2 cellular contexts compared by ENCODE assay signal in genomic region chr13:20717581-20718542, GRCh38.
TF ChIP-seq lines count a peak whose summit lies in the region.

No MANE protein-coding gene starts in this region.

TF ChIP-seq in HepG2, 621 proteins besides CTCF, POLR2A, EP300 and RAD21:
- no peak for TF ChIP-seq STAT5B (CRISPR knock-in tag; IDR thresholded peaks at IDR 0.05)
- TF ChIP-seq MZF1 (CRISPR knock-in tag; IDR thresholded peaks at IDR 0.05; ENCODE audit: borderline replicate concordance) = no peak
- peak; percentile 36; the same call in 1 of the 2 replicates for TF ChIP-seq ZNF281 (CRISPR knock-in tag; IDR thresholded peaks at IDR 0.05; ENCODE audit: borderline replicate concordance)
- no peak for TF ChIP-seq NR2F1 (CRISPR knock-in tag; IDR thresholded peaks at IDR 0.05)
- peak; percentile 42; the same call in 1 of the 2 replicates for TF ChIP-seq TBX2 (CRISPR knock-in tag; IDR thresholded peaks at IDR 0.05; ENCODE audit: borderline replicate concordance)
- no peak for TF ChIP-seq CBX1 (IDR thresholded peaks at IDR 0.05; ENCODE audit: low read depth)
- TF ChIP-seq MED13 (CRISPR knock-in tag; IDR thresholded peaks at IDR 0.05) = no peak
- no peak for TF ChIP-seq MTA3 (CRISPR knock-in tag; IDR thresholded peaks at IDR 0.05)
- 0 out of 2 replicates have a peak, but pooled peaks have one; percentile 2 for TF ChIP-seq HNRNPL (IDR thresholded peaks at IDR 0.05; ENCODE audit: low read depth, low read length)
- peak; percentile 43; the same call in 1 of the 2 replicates for TF ChIP-seq ZFX (CRISPR knock-in tag; IDR thresholded peaks at IDR 0.05; ENCODE audit: low read depth)
- no peak for TF ChIP-seq PRMT3 (CRISPR knock-in tag; IDR thresholded peaks at IDR 0.05; ENCODE audit: borderline replicate concordance, low read depth)
- no peak for TF ChIP-seq NFIB (CRISPR knock-in tag; IDR thresholded peaks at IDR 0.05; ENCODE audit: borderline replicate concordance)
- 0 out of 2 replicates have a peak, but pooled peaks have one; percentile 28 for TF ChIP-seq HIVEP1 (CRISPR knock-in tag; IDR thresholded peaks at IDR 0.05)
- TF ChIP-seq ZFP91 (CRISPR knock-in tag; IDR thresholded peaks at IDR 0.05; ENCODE audit: borderline replicate concordance) = peak; percentile 25; the same call in 1 of the 2 replicates
- TF ChIP-seq SKI (IDR thresholded peaks at IDR 0.05; ENCODE audit: partially characterized antibody) = no peak
- TF ChIP-seq ONECUT2 (CRISPR knock-in tag; IDR thresholded peaks at IDR 0.05) = no peak
- TF ChIP-seq ZNF292 (CRISPR knock-in tag; IDR thresholded peaks at IDR 0.05; ENCODE audit: borderline replicate concordance, low read depth) = no peak
- peak; percentile 48; the same call in 1 of the 2 replicates for TF ChIP-seq ZNF687 (CRISPR knock-in tag; IDR thresholded peaks at IDR 0.05)
- peak; percentile 45 for TF ChIP-seq HNF4A (CRISPR knock-in tag; IDR thresholded peaks at IDR 0.05)
- peak; percentile 26; the same call in 1 of the 2 replicates for TF ChIP-seq SALL1 (CRISPR knock-in tag; IDR thresholded peaks at IDR 0.05)
- TF ChIP-seq ZFY (CRISPR knock-in tag; IDR thresholded peaks at IDR 0.05) = peak; percentile 38; the same call in 1 of the 2 replicates
- TF ChIP-seq, protein P1, sequence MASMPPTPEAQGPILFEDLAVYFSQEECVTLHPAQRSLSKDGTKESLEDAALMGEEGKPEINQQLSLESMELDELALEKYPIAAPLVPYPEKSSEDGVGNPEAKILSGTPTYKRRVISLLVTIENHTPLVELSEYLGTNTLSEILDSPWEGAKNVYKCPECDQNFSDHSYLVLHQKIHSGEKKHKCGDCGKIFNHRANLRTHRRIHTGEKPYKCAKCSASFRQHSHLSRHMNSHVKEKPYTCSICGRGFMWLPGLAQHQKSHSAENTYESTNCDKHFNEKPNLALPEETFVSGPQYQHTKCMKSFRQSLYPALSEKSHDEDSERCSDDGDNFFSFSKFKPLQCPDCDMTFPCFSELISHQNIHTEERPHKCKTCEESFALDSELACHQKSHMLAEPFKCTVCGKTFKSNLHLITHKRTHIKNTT (CRISPR knock-in tag; IDR thresholded peaks at IDR 0.05) = no peak

TF ChIP-seq in GM12878, 131 proteins besides CTCF, POLR2A, EP300 and RAD21:
- TF ChIP-seq SRF (IDR thresholded peaks at IDR 0.05; ENCODE audit: low read depth in 2 of 2, low read length in 2 of 2) (no peak), TCF3 (IDR thresholded peaks at IDR 0.05; ENCODE audit: borderline replicate concordance, insufficient read depth, low read depth, low read length) (0 out of 2 replicates have a peak, but pooled peaks have one; percentile 67)
